In genomic region chr13:41127746-41128145, GRCh38 we compare ENCODE assay signal across 23 cellular contexts. TPM values are rescaled to one million over a fixed set of nuclear protein-coding genes. Genes with fewer than 3 reads are reported as not detected.
DNase-seq lines count a peak whose midpoint lies in the region; ATAC-seq, FAIRE-seq and TF ChIP-seq lines count a peak whose summit lies in the region.
"Had no signal": no experiment of that assay in that cellular context is flagged by ENCODE, and none has a peak within 500 bp of the region (broad histone marks: within the 10 kb centered on the region; RNA-seq: fewer than 3 reads in every experiment).

No MANE protein-coding gene starts in this region.

- peak overlapping the region; percentile 84; the same call in 1 of the 2 replicates for H3K4me2 ChIP-seq in OCI-LY7 (ENCODE audit: low read length)
- no peak overlapping the region for H3K4me2 ChIP-seq in K562 (ENCODE audit: insufficient read depth, low read length)
- H3K4me2 ChIP-seq in neural cell (ENCODE audit: low read length) = peak overlapping the region; percentile 18
- H3K4me2 ChIP-seq: PC-9 had no signal

- H3K27me3 Mint-ChIP-seq in immature natural killer cell (ENCODE audit: low read depth in 3 of 3) = peaks cover 0 to 4% (median 0%) of the 10 kb centered on the region in 3 donors
- H3K27me3 Mint-ChIP-seq: CD4-positive, alpha-beta memory T cell had no signal

- H3K4me1 Mint-ChIP-seq in immature natural killer cell = peaks cover 27 to 38% of the 10 kb centered on the region in 2 donors

- no TSS peak for BruUV-seq in OCI-LY7 (replicated peaks; lab: Mats Ljungman, UMichigan)
- no TSS peak for BruUV-seq in K562 (replicated peaks; lab: Mats Ljungman, UMichigan)

- no peak overlapping the region for H3K27ac Mint-ChIP-seq in immature natural killer cell
- H3K27ac Mint-ChIP-seq: GM23338 had no signal

- no peak for TF ChIP-seq POLR2A in K562 (conservative IDR thresholded peaks at IDR 0.05)

- intact Hi-C loops in left ventricle myocardium inferior (cut with micrococcal nuclease) = no loop called here
- intact Hi-C loops in heart right ventricle (cut with DNase I) = loop anchor here in 1 of 10 donors (5.0 kb wide), 1 partner anchor 75 kb away; no protein-coding TSS in a partner anchor
- intact Hi-C loops in OCI-LY7 (cut with micrococcal nuclease; ENCODE audit: unreplicated experiment) = no loop called here
- intact Hi-C loops in K562 (cut with micrococcal nuclease) = no loop called here

- H3K9me3 ChIP-seq in left ventricle myocardium inferior (replicated peaks) (no peaks in the 10 kb centered on the region), heart right ventricle (no peaks in the 10 kb centered on the region), OCI-LY7 (ENCODE audit: low read length) (peaks cover 7% of the 10 kb centered on the region; the same call in 1 of the 2 replicates), K562 (replicated peaks; ENCODE audit: control insufficient read depth, insufficient read depth, low read depth, low read length) (no peaks in the 10 kb centered on the region), neural cell (ENCODE audit: low read length) (no peaks in the 10 kb centered on the region)

- DNase-seq in left ventricle myocardium inferior = no peak
- no peak for DNase-seq in heart right ventricle
- no peak for DNase-seq in OCI-LY7 (ENCODE audit: low spot score)
- no peak for DNase-seq in K562 (ENCODE audit: extremely low read depth in 1 of 4, low spot score in 3 of 4)
- DNase-seq in NCI-H2029 (lab: John Stamatoyannopoulos, UW) = no peak
- no peak for DNase-seq in NOMO-1 treated with DMSO at 0.1 percent for 48 hours (lab: John Stamatoyannopoulos, UW; ENCODE audit: unreplicated experiment)
- DNase-seq in immature natural killer cell = no peak
- DNase-seq: CD4-positive, alpha-beta memory T cell; DMS153; GF-D8; HCEC 1CT; KBM-7; NCI-H1092; NCI-H1436 treated with DMSO at 0.1 percent for 48 hours; NCI-H2029 treated with DMSO at 0.1 percent for 48 hours; NCI-H2171; NCI-H446 treated with DMSO at 0.1 percent for 48 hours; NK-92 treated with Interleukin-12 subunit alpha and Interleukin-12 subunit beta, amount 100 ng/mL, for 24 hours; PC-9 had no signal

- H3K27ac ChIP-seq in left ventricle myocardium inferior (replicated peaks) (peak overlapping the region; percentile 93), heart right ventricle (peak overlapping the region in 1 of 10 donors; percentile 8), OCI-LY7 (ENCODE audit: low read depth, low read length, poor library complexity, severe bottlenecking) (no peak overlapping the region), K562 (ENCODE audit: extremely low read depth, low read depth, low read length) (no peak overlapping the region), neural cell (ENCODE audit: low read length) (no peak overlapping the region)
- H3K27ac ChIP-seq: PC-9 had no signal

- no peak for FAIRE-seq in K562 (lab: Jason Lieb, UNC)
- FAIRE-seq: A204.1, GM19239 had no signal

- H3K9me2 ChIP-seq in OCI-LY7 (ENCODE audit: insufficient read depth, low read length) (no peaks in the 10 kb centered on the region), neural cell (ENCODE audit: insufficient read depth, low read length) (no peaks in the 10 kb centered on the region)

- no peaks in the 10 kb centered on the region for H3K9me3 Mint-ChIP-seq in immature natural killer cell

- TF ChIP-seq RAD21 in K562 (CRISPR knock-in tag; conservative IDR thresholded peaks at IDR 0.05 in 1 of 2, IDR thresholded peaks at IDR 0.05 in 1 of 2) (no peak), neural cell (conservative IDR thresholded peaks at IDR 0.05) (no peak)

- H3K4me3 ChIP-seq in left ventricle myocardium inferior (no peak overlapping the region), heart right ventricle (no peak overlapping the region), OCI-LY7 (ENCODE audit: low read depth, low read length, poor library complexity, severe bottlenecking) (no peak overlapping the region), K562 (no peak overlapping the region), neural cell (ENCODE audit: low read length) (peak overlapping the region; percentile 71)
- H3K4me3 ChIP-seq: GM23338, PC-9 had no signal

- H3K36me3 Mint-ChIP-seq in immature natural killer cell = peaks cover 4 to 17% (median 7%) of the 10 kb centered on the region in 3 donors

- POLR2A ChIA-PET in OCI-LY7 (lab: Charles Lee) (interaction anchor here (0.5 to 1.1 kb wide), 3 partner anchors 16 to 102 kb away, joined by 3 to 4 read pairs (median 3); no protein-coding TSS in a partner anchor), K562 (lab: Yijun Ruan, JAX) (interaction anchor here (1.0 kb wide), 1 partner anchor 10 kb away, joined by 4 read pairs; no protein-coding TSS in a partner anchor)

- H3K36me3 ChIP-seq in left ventricle myocardium inferior (no peaks in the 10 kb centered on the region), heart right ventricle (no peaks in the 10 kb centered on the region), OCI-LY7 (ENCODE audit: insufficient read depth, low read length) (peaks cover 35% of the 10 kb centered on the region), K562 (ENCODE audit: control insufficient read depth, insufficient read depth, low read length) (peaks cover 7% of the 10 kb centered on the region; the same call in 1 of the 3 replicates), neural cell (ENCODE audit: insufficient read depth, low read length) (peaks cover 7% of the 10 kb centered on the region)

- no peak for ATAC-seq in heart right ventricle
- ATAC-seq in K562 = no peak
- ATAC-seq: GM23338 had no signal

- no peaks in the 10 kb centered on the region for H3F3A ChIP-seq in neural cell (ENCODE audit: insufficient read depth, low read length, poor library complexity, severe bottlenecking)

- H3K9ac ChIP-seq in K562 (ENCODE audit: insufficient read depth in 1 of 2, low read depth in 2 of 2, low read length in 2 of 2) (no peak overlapping the region), neural cell (ENCODE audit: low read length) (no peak overlapping the region)

- WGBS in heart right ventricle, 2 donors = 65 to 88% methylated on average over 2 of the region's 2 CpGs
- 23% methylated on average over 2 of the region's 2 CpGs for WGBS in K562 (ENCODE audit: insufficient coverage, low coverage, missing lambda C conversion rate)

- in situ Hi-C loops in K562 (cut with MboI) = no loop called here

- H3K79me2 ChIP-seq in OCI-LY7 (ENCODE audit: insufficient read depth, low read depth, low read length) = peaks cover 33% of the 10 kb centered on the region
- peaks cover 48% of the 10 kb centered on the region for H3K79me2 ChIP-seq in K562 (ENCODE audit: control insufficient read depth, insufficient read depth, low read length)
- peaks cover 16% of the 10 kb centered on the region for H3K79me2 ChIP-seq in neural cell (replicated peaks; ENCODE audit: insufficient read depth, low read length)

- CTCF ChIA-PET in OCI-LY7 (lab: Charles Lee; ENCODE audit: unreplicated experiment) = no interaction called here
- CTCF ChIA-PET in K562 (lab: Yijun Ruan, JAX; ENCODE audit: low intra/inter-chr PET ratio) = no interaction called here

- H2AFZ ChIP-seq in OCI-LY7 (ENCODE audit: low read length) (no peak overlapping the region), K562 (ENCODE audit: low read depth, low read length) (no peak overlapping the region), neural cell (ENCODE audit: low read depth, low read length) (no peak overlapping the region)
- H2AFZ ChIP-seq: GM23338, PC-9 had no signal

- H4K20me1 ChIP-seq in OCI-LY7 (ENCODE audit: insufficient read depth, low read length) (no peaks in the 10 kb centered on the region), K562 (replicated peaks; ENCODE audit: control insufficient read depth, insufficient read depth, low read length) (no peaks in the 10 kb centered on the region), neural cell (ENCODE audit: insufficient read depth) (no peaks in the 10 kb centered on the region)

- H3K27me3 ChIP-seq in left ventricle myocardium inferior (ENCODE audit: low read depth) (no peaks in the 10 kb centered on the region), heart right ventricle (no peaks in the 10 kb centered on the region), K562 (ENCODE audit: control insufficient read depth in 2 of 2, insufficient read depth in 2 of 2, low read length in 2 of 2) (no peaks in the 10 kb centered on the region), neural cell (ENCODE audit: insufficient read depth, low read depth, low read length) (no peaks in the 10 kb centered on the region)

- H3K4me3 Mint-ChIP-seq in immature natural killer cell = no peak overlapping the region
- H3K4me3 Mint-ChIP-seq: GM23338 had no signal

- H3K4me1 ChIP-seq in left ventricle myocardium inferior (peaks cover 57% of the 10 kb centered on the region), heart right ventricle (peaks cover 0 to 51% (median 41%) of the 10 kb centered on the region in 9 donors), OCI-LY7 (ENCODE audit: insufficient read depth, low read length, poor library complexity, severe bottlenecking) (peaks cover 33% of the 10 kb centered on the region), K562 (replicated peaks in 1 of 2; ENCODE audit: control insufficient read depth in 2 of 2, insufficient read depth in 2 of 2, low read length in 2 of 2) (peaks cover 6 to 11% of the 10 kb centered on the region in 2 experiments; a peak in 3 of 5 replicates)

- H3K9me1 ChIP-seq in K562 (ENCODE audit: control insufficient read depth, insufficient read depth, low read length) = no peaks in the 10 kb centered on the region

- no peak for TF ChIP-seq EP300 in K562 (IDR thresholded peaks at IDR 0.05; ENCODE audit: low read length)
- TF ChIP-seq EP300 in neural cell (conservative IDR thresholded peaks at IDR 0.05; ENCODE audit: poor library complexity, severe bottlenecking) = no peak

- no peak for TF ChIP-seq CTCF in left ventricle myocardium inferior (IDR thresholded peaks at IDR 0.05; ENCODE audit: borderline replicate concordance)
- TF ChIP-seq CTCF in heart right ventricle (IDR thresholded peaks at IDR 0.05) = no peak
- TF ChIP-seq CTCF in OCI-LY7 (conservative IDR thresholded peaks at IDR 0.05; ENCODE audit: low read length) = no peak
- TF ChIP-seq CTCF in K562 (IDR thresholded peaks at IDR 0.05 in 2 of 3, conservative IDR thresholded peaks at IDR 0.05 in 1 of 3; ENCODE audit: insufficient read depth in 2 of 3, low read depth in 1 of 3, low read length in 3 of 3) = no peak
- TF ChIP-seq CTCF in neural cell (IDR thresholded peaks at IDR 0.05; ENCODE audit: poor library complexity, severe bottlenecking) = no peak

RNA-seq across cellular contexts. Expression of gene KBTBD6, which starts 4.9 kb away (rescaled TPM):
- 5.3 TPM for total RNA-seq in left ventricle myocardium inferior
- 10 to 100 TPM in 1 of 10 donors, 1 to 10 TPM in 9; 5.4 to 10.6 (median 6.9) TPM for total RNA-seq in heart right ventricle
- polyA plus RNA-seq in heart right ventricle = 1 to 10 TPM; 1.9 to 4.0 TPM
- total RNA-seq in OCI-LY7 (2014; rRNA removed; shearing (Covaris generic)) = 11.1 and 11.6 TPM in 2 replicates
- total RNA-seq in OCI-LY7 (2022) = 7.8 and 8.3 TPM in 2 replicates
- 4.5 and 6.3 TPM in 2 replicates for total RNA-seq in K562 (2011; cell fraction: chromatin; rRNA removed; ENCODE audit: low replicate concordance)
- total RNA-seq in K562 (2011; cell fraction: nucleolus; rRNA removed) = 5.0 and 5.9 TPM in 2 replicates
- 3.9 and 5.2 TPM in 2 replicates for total RNA-seq in K562 (2011; cell fraction: nucleoplasm; rRNA removed)
- total RNA-seq in K562 (2014; rRNA removed) = 3.3 and 4.3 TPM in 2 replicates
- 3.9 TPM in 2 replicates for total RNA-seq in K562 (2014; rRNA removed; fragmentation: Illumina TruSeq; extraction: Trizol)
- 4.6 and 4.9 TPM in 2 replicates for total RNA-seq in K562 (2015; rRNA removed; fragmentation: Illumina TruSeq; extraction: Trizol)
- 3.8 and 4.9 TPM in 2 replicates for total RNA-seq in K562 (2021)
- 2.6 and 3.4 TPM in 2 replicates for polyA plus RNA-seq in K562 (2011; rRNA removed)
- 2.6 and 3.2 TPM in 2 replicates for polyA plus RNA-seq in K562 (2011; cell fraction: cytosol; rRNA removed)
- 1.1 and 1.2 TPM in 2 replicates for polyA plus RNA-seq in K562 (2011; cell fraction: nucleus; rRNA removed)
- polyA plus RNA-seq in K562 (2012) = 2.6 and 3.2 TPM in 2 replicates
- 2.8 and 3.2 TPM in 2 replicates for polyA plus RNA-seq in K562 (2014; fragmentation: Illumina TruSeq; extraction: Trizol)
- polyA plus RNA-seq in K562 (2014; fragmentation: Nextera tagmentation; extraction: Ambion mirVana) = 1 to 10 TPM; 2.1 to 2.8 TPM
- 1.9 and 2.5 TPM in 2 replicates for polyA plus RNA-seq in K562 (2014; rRNA removed)
- 7.6 and 7.7 TPM in 2 replicates for polyA minus RNA-seq in K562 (2011; rRNA and poly(A)+ RNA removed)
- 3.6 and 3.8 TPM in 2 replicates for polyA minus RNA-seq in K562 (2011; cell fraction: cytosol; rRNA and poly(A)+ RNA removed)
- polyA minus RNA-seq in K562 (2011; cell fraction: nucleus; rRNA and poly(A)+ RNA removed) = 2.3 and 4.3 TPM in 2 replicates
- polyA plus RNA-seq in neural cell = 29.7 and 31.8 TPM in 2 replicates
- polyA minus RNA-seq in neural cell = 76.2 and 82.8 TPM in 2 replicates
- polyA plus RNA-seq in immature natural killer cell = 1 to 10 TPM; 1.7 to 9.0 (median 2.3) TPM
